Comparison of ENCODE assay signal across 1 cellular context in genomic region chr20:3846378-3846739, GRCh38.
TF ChIP-seq lines count a peak whose summit lies in the region.

No MANE protein-coding gene starts in this region.

TF ChIP-seq in HepG2, 621 proteins besides CTCF, POLR2A, EP300 and RAD21 (continued from another document and continues in another):
- TF ChIP-seq PBX2 (CRISPR knock-in tag; IDR thresholded peaks at IDR 0.05) (no peak), MEIS1 (CRISPR knock-in tag; IDR thresholded peaks at IDR 0.05; ENCODE audit: borderline replicate concordance) (no peak), CBX2 (IDR thresholded peaks at IDR 0.05; ENCODE audit: low read depth, low read length) (no peak), CBX2 (CRISPR knock-in tag; IDR thresholded peaks at IDR 0.05; ENCODE audit: low read depth) (no peak), DNMT3B (CRISPR knock-in tag; conservative IDR thresholded peaks at IDR 0.05) (no peak; the same call in none of the 2 replicates), ZBTB10 (CRISPR knock-in tag; IDR thresholded peaks at IDR 0.05; ENCODE audit: borderline replicate concordance) (peak; percentile 77), RFX1 (IDR thresholded peaks at IDR 0.05) (no peak), ZNF574 (CRISPR knock-in tag; IDR thresholded peaks at IDR 0.05) (no peak), PRDM10 (CRISPR knock-in tag; IDR thresholded peaks at IDR 0.05; ENCODE audit: low read depth) (no peak), NR1H2 (CRISPR knock-in tag; IDR thresholded peaks at IDR 0.05; ENCODE audit: borderline replicate concordance, low read depth) (no peak), CREBL2 (CRISPR knock-in tag; IDR thresholded peaks at IDR 0.05; ENCODE audit: borderline replicate concordance) (no peak; the same call in 1 of the 2 replicates), ZFX (CRISPR knock-in tag; IDR thresholded peaks at IDR 0.05; ENCODE audit: low read depth) (no peak), SIX1 (CRISPR knock-in tag; IDR thresholded peaks at IDR 0.05; ENCODE audit: borderline replicate concordance) (no peak), NFAT5 (CRISPR knock-in tag; IDR thresholded peaks at IDR 0.05) (no peak; the same call in 1 of the 2 replicates), CEBPZ (IDR thresholded peaks at IDR 0.05; ENCODE audit: low read length) (no peak), FOXC1 (CRISPR knock-in tag; IDR thresholded peaks at IDR 0.05; ENCODE audit: borderline replicate concordance) (peak; percentile 67; the same call in 1 of the 2 replicates), ZNF331 (CRISPR knock-in tag; IDR thresholded peaks at IDR 0.05) (no peak; the same call in 1 of the 2 replicates), MIXL1 (CRISPR knock-in tag; IDR thresholded peaks at IDR 0.05) (no peak), ZNF567 (CRISPR knock-in tag; IDR thresholded peaks at IDR 0.05; ENCODE audit: borderline replicate concordance) (no peak; the same call in 1 of the 2 replicates), SMAD1 (CRISPR knock-in tag; IDR thresholded peaks at IDR 0.05; ENCODE audit: borderline replicate concordance, low read depth) (no peak), ZNF512B (CRISPR knock-in tag; IDR thresholded peaks at IDR 0.05; ENCODE audit: borderline replicate concordance) (no peak), SP1 (IDR thresholded peaks at IDR 0.05) (no peak), SP1 (CRISPR knock-in tag; IDR thresholded peaks at IDR 0.05) (no peak), MED1 (CRISPR knock-in tag; IDR thresholded peaks at IDR 0.05) (no peak; the same call in 1 of the 2 replicates), POLR2AphosphoS2 (IDR thresholded peaks at IDR 0.05; ENCODE audit: low read depth, low read length) (no peak), ZNF713 (CRISPR knock-in tag; IDR thresholded peaks at IDR 0.05) (no peak), TEF (CRISPR knock-in tag; IDR thresholded peaks at IDR 0.05) (no peak; the same call in 1 of the 2 replicates), ZNF83 (CRISPR knock-in tag; IDR thresholded peaks at IDR 0.05; ENCODE audit: borderline replicate concordance) (no peak; the same call in 1 of the 2 replicates), NFATC3 (CRISPR knock-in tag; IDR thresholded peaks at IDR 0.05) (peak; percentile 83; the same call in 1 of the 2 replicates), RXRB (CRISPR knock-in tag; IDR thresholded peaks at IDR 0.05; ENCODE audit: borderline replicate concordance) (no peak), SP2 (CRISPR knock-in tag; IDR thresholded peaks at IDR 0.05) (no peak), ZNF740 (CRISPR knock-in tag; IDR thresholded peaks at IDR 0.05) (no peak)
